8 cellular contexts compared by ENCODE assay signal in the genomic region with DNA sequence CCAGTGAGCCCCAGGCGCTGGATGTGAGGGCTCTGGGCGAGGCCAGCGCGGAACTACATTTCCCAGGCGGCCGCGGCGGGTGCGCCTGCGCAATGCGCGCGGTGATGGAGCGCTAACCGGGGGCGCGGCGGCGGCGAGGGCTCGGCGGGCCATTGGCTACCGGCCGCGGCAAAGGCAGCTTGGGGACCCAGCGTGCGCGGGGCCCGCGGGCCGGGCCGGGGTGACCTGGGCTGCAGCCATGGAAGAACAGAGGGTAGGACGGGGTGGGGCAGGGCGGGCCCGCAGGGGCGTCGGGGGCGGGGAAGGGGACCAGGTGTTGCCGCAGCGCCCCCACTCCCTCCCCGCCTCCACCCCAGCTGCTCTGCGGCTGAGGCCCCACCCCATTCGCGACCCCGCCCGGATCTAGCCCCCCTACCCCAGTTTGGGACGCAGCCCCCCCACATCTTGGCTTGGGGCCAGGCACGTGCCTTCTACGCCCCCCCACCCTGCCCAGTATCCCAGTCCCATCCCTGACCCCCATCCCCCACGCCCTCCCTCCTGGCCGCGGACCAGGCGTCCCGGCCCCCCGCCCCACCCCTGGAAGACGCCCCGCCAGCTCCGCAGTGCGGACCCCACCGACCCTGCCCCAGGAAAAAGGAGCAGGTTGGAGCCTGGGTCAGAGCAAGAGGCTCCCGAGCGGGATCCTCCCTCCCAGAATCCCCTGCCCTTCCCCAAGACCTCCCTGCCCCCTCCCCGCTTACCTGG. TPM values are rescaled to one million over a fixed set of nuclear protein-coding genes. Genes with fewer than 3 reads are reported as not detected.
DNase-seq lines count a peak whose midpoint lies in the region; ATAC-seq and TF ChIP-seq lines count a peak whose summit lies in the region.

TSS of gene FSD1 (plus strand) at position 90 of the 744 bp plus-strand sequence. CDS start at position 239, 149 bp downstream.

- no peaks in the 10 kb centered on the region for H3K4me1 ChIP-seq in RWPE2 (ENCODE audit: insufficient read depth, poor library complexity, severe bottlenecking)
- H3K4me1 ChIP-seq in hepatocyte (ENCODE audit: insufficient read depth), result no peaks in the 10 kb centered on the region

- H3K9me3 ChIP-seq in RWPE2 (ENCODE audit: severe bottlenecking) (no peaks in the 10 kb centered on the region), hepatocyte (ENCODE audit: low read depth) (no peaks in the 10 kb centered on the region)

- TF ChIP-seq CTCF in RWPE2 (IDR thresholded peaks at IDR 0.05; ENCODE audit: poor library complexity, severe bottlenecking) (no peak), hepatocyte (IDR thresholded peaks at IDR 0.05; ENCODE audit: poor library complexity) (no peak)

- no peaks in the 10 kb centered on the region for H3K36me3 ChIP-seq in RWPE2 (ENCODE audit: low read depth)
- H3K36me3 ChIP-seq in hepatocyte (replicated peaks; ENCODE audit: insufficient read depth, low read depth), result no peaks in the 10 kb centered on the region

- H4K20me1 ChIP-seq in hepatocyte (ENCODE audit: insufficient read depth, poor library complexity, severe bottlenecking), result no peaks in the 10 kb centered on the region

- H3K9me2 ChIP-seq in hepatocyte (replicated peaks; ENCODE audit: insufficient read depth), result no peaks in the 10 kb centered on the region

- no peak within 1 kb of the TSS for H3K27ac ChIP-seq in RWPE2 (ENCODE audit: poor library complexity, severe bottlenecking)
- H3K27ac ChIP-seq in hepatocyte, result no peak within 1 kb of the TSS

- 7% methylated on average over 20 of the region's 63 CpGs for whole genome bisulfite sequencing in hepatocyte (ENCODE audit: low lambda C conversion rate, missing lambda C conversion rate)

- no peaks in the 10 kb centered on the region for H3K79me2 ChIP-seq in hepatocyte

- ATAC-seq in RWPE2 (ENCODE audit: low read depth) (peak; percentile 76), GM21717 (IDR thresholded peaks at IDR 0.05; ENCODE audit: unreplicated experiment) (no peak), GM21526 (IDR thresholded peaks at IDR 0.05; ENCODE audit: low FRiP score, unreplicated experiment) (no peak)

- no peaks in the 10 kb centered on the region for H3K27me3 ChIP-seq in RWPE2 (ENCODE audit: insufficient read depth, poor library complexity, severe bottlenecking)
- no peaks in the 10 kb centered on the region for H3K27me3 ChIP-seq in hepatocyte

- H3K4me3 ChIP-seq in RWPE2 (ENCODE audit: severe bottlenecking) (peak within 1 kb of the TSS; percentile 41), hepatocyte (no peak within 1 kb of the TSS)

- peak within 1 kb of the TSS; percentile 63 for H2AFZ ChIP-seq in hepatocyte

- peak; percentile 55 for DNase-seq in CD1c-positive myeloid dendritic cell (ENCODE audit: extremely low spot score)
- DNase-seq in HK-2 (ENCODE audit: unreplicated experiment), result peak; percentile 81
- no peak for DNase-seq in RWPE2 (ENCODE audit: low spot score)
- peak; percentile 39 for DNase-seq in activated gamma-delta T cell treated with anti-CD3 and anti-CD28 coated beads, Interleukin-2, amount 50 U/mL, for 16 hours (ENCODE audit: low read depth)
- peak; percentile 71 for DNase-seq in hepatocyte (ENCODE audit: low spot score)
- DNase-seq in stimulated activated CD4-positive, alpha-beta T cell treated with anti-CD3 and anti-CD28 coated beads, Interleukin-2, amount 100 ng/mL, for 24 hours, result peak; percentile 76 to 86

- H3K4me2 ChIP-seq in hepatocyte, result peak within 1 kb of the TSS; percentile 79

RNA-seq across cellular contexts. Expression of gene FSD1, which starts in this region (rescaled TPM):
- 1.2 and 6.3 TPM in 2 replicates for total RNA-seq in hepatocyte
- 2.4 and 2.8 TPM in 2 replicates for polyA plus RNA-seq in hepatocyte
